ENCODE assay signal across 2 cellular contexts in genomic region chr17:47159315-47159714, GRCh38.
TF ChIP-seq lines count a peak whose summit lies in the region.

No MANE protein-coding gene starts in this region.

TF ChIP-seq in HepG2, 621 proteins besides CTCF, POLR2A, EP300 and RAD21:
- no peak for TF ChIP-seq HNRNPL (IDR thresholded peaks at IDR 0.05; ENCODE audit: low read depth, low read length)
- 0 out of 2 replicates have a peak, but pooled peaks have one; percentile 8 for TF ChIP-seq GABPA (IDR thresholded peaks at IDR 0.05; ENCODE audit: low read depth, low read length)
- TF ChIP-seq GABPA (CRISPR knock-in tag; IDR thresholded peaks at IDR 0.05; ENCODE audit: low read depth): no peak
- peak; percentile 66 for TF ChIP-seq AGO2 (optimal IDR thresholded peaks at IDR 0.05; ENCODE audit: low read depth, low read length)
- TF ChIP-seq ATRX (CRISPR knock-in tag; IDR thresholded peaks at IDR 0.05; ENCODE audit: borderline replicate concordance): no peak
- 0 out of 2 replicates have a peak, but pooled peaks have one; percentile 13 for TF ChIP-seq ZNF768 (CRISPR knock-in tag; IDR thresholded peaks at IDR 0.05)
- peak; percentile 38; the same call in 1 of the 2 replicates for TF ChIP-seq ZNF224 (CRISPR knock-in tag; IDR thresholded peaks at IDR 0.05)

TF ChIP-seq in K562, 482 proteins besides CTCF, POLR2A, EP300 and RAD21:
- TF ChIP-seq ESRRA (IDR thresholded peaks at IDR 0.05; ENCODE audit: borderline replicate concordance, low read depth) (no peak), POLR2G (IDR thresholded peaks at IDR 0.05; ENCODE audit: low read depth, low read length) (peak; percentile 42), POLR2B (IDR thresholded peaks at IDR 0.05; ENCODE audit: low read depth, partially characterized antibody) (no peak), RBFOX2 (IDR thresholded peaks at IDR 0.05; ENCODE audit: low read depth, low read length) (0 out of 2 replicates have a peak, but pooled peaks have one; percentile 16)
